In genomic region chr11:67630943-67631331, GRCh38 we compare ENCODE assay signal across 7 cellular contexts. TPM values are rescaled to one million over a fixed set of nuclear protein-coding genes. Genes with fewer than 3 reads are reported as not detected.
DNase-seq lines count a peak whose midpoint lies in the region; ATAC-seq, FAIRE-seq and TF ChIP-seq lines count a peak whose summit lies in the region.
"Had no signal": no experiment of that assay in that cellular context is flagged by ENCODE, and none has a peak within 500 bp of the region (broad histone marks: within the 10 kb centered on the region; RNA-seq: fewer than 3 reads in every experiment).

No MANE protein-coding gene starts in this region.

- peaks cover 8% of the 10 kb centered on the region for H3K4me1 ChIP-seq in astrocyte (ENCODE audit: insufficient read depth, low read length)

- no peaks in the 10 kb centered on the region for H3K79me2 ChIP-seq in astrocyte (ENCODE audit: insufficient read depth, low read length)

- H3K4me3 Mint-ChIP-seq in astrocyte (ENCODE audit: unreplicated experiment) (peak overlapping the region; percentile 88), naive B cell (peak overlapping the region; percentile 77 to 94 (median 88))

- peak overlapping the region; percentile 71 for H3K9ac ChIP-seq in astrocyte (ENCODE audit: low read length)

- ATAC-seq in naive B cell (ENCODE audit: low read depth in 2 of 2) (no peak), GM18907 (IDR thresholded peaks at IDR 0.05; ENCODE audit: unreplicated experiment) (no peak)

- no peaks in the 10 kb centered on the region for H3K36me3 ChIP-seq in astrocyte (ENCODE audit: insufficient read depth, low read length)

- H3K36me3 Mint-ChIP-seq in astrocyte (ENCODE audit: low read depth, unreplicated experiment) (peaks cover 3% of the 10 kb centered on the region), naive B cell (no peaks in the 10 kb centered on the region)

- no peak for DNase-seq in GM12864 (ENCODE audit: low read depth)
- no peak for DNase-seq in astrocyte (ENCODE audit: low read depth)
- DNase-seq in naive B cell: no peak
- DNase-seq in OCI-M2 (lab: John Stamatoyannopoulos, UW; ENCODE audit: unreplicated experiment): no peak
- no peak for DNase-seq in DMS 273 (lab: John Stamatoyannopoulos, UW; ENCODE audit: unreplicated experiment)

- FAIRE-seq in astrocyte (lab: Jason Lieb, UNC): no peak

- H3K4me1 Mint-ChIP-seq in astrocyte (ENCODE audit: low read depth, unreplicated experiment) (no peaks in the 10 kb centered on the region), naive B cell (peaks cover 22 to 35% (median 23%) of the 10 kb centered on the region in 3 donors)

- H3K27ac ChIP-seq in astrocyte (ENCODE audit: low read depth, low read length): no peak overlapping the region

- no peak for TF ChIP-seq CTCF in GM12864 (IDR thresholded peaks at IDR 0.05; ENCODE audit: low read depth, low read length, missing control alignments)
- no peak for TF ChIP-seq CTCF in astrocyte (IDR thresholded peaks at IDR 0.05; ENCODE audit: insufficient read depth, low read depth, low read length)

- peak overlapping the region; percentile 96 for H3K4me2 ChIP-seq in astrocyte (ENCODE audit: low read length)

- H3K27ac Mint-ChIP-seq in astrocyte (ENCODE audit: unreplicated experiment) (peak overlapping the region; percentile 89), naive B cell (peak overlapping the region in 5 of 6 donors; percentile 75 to 97 (median 95))

- H3K27me3 Mint-ChIP-seq in astrocyte (ENCODE audit: low read depth, unreplicated experiment) (peaks cover 8% of the 10 kb centered on the region), naive B cell (no peaks in the 10 kb centered on the region)

- H3K9me3 Mint-ChIP-seq in astrocyte (ENCODE audit: unreplicated experiment): no peaks in the 10 kb centered on the region
- H3K9me3 Mint-ChIP-seq in naive B cell: no peaks in the 10 kb centered on the region

- no peaks in the 10 kb centered on the region for H4K20me1 ChIP-seq in astrocyte (ENCODE audit: insufficient read depth, low read length)

- H3K4me3 ChIP-seq in GM12864 (ENCODE audit: low read depth, low read length) (peak overlapping the region; percentile 76), astrocyte (ENCODE audit: insufficient read depth, low read depth, low read length) (peak overlapping the region; percentile 71)

- H3K9me3 ChIP-seq in astrocyte (ENCODE audit: insufficient read depth, low read depth, low read length): no peaks in the 10 kb centered on the region

- no peaks in the 10 kb centered on the region for H3K27me3 ChIP-seq in astrocyte (ENCODE audit: insufficient read depth, low read length)

- H2AFZ ChIP-seq in astrocyte (ENCODE audit: low read depth, low read length): peak overlapping the region; percentile 98

RNA-seq across cellular contexts. Expression of gene NUDT8, which starts 1.2 kb away (rescaled TPM):
- 3.0 and 4.5 TPM in 2 replicates for total RNA-seq in astrocyte
- polyA plus RNA-seq in naive B cell (ENCODE audit: low read depth in 6 of 6): 10 to 100 TPM in 3 of 6 donors, 1 to 10 TPM in 3; 2.9 to 15.3 (median 10.0) TPM

RNA-seq across cellular contexts. Expression of gene TBX10, which starts 8.6 kb away (rescaled TPM):
- not detected in 2 replicates for total RNA-seq in astrocyte
- not detected for polyA plus RNA-seq in naive B cell (ENCODE audit: low read depth in 6 of 6)
- total RNA-seq: dermis blood vessel endothelial cell had no signal

RNA-seq across cellular contexts. Expression of gene ACY3, which starts 19.6 kb away (rescaled TPM):
- total RNA-seq in astrocyte: not detected in 2 replicates
- 1 to 10 TPM in 5 of 6 donors, under 1 TPM in 1; 0.80 to 6.6 (median 2.5) TPM for polyA plus RNA-seq in naive B cell (ENCODE audit: low read depth in 6 of 6)
- total RNA-seq: dermis blood vessel endothelial cell had no signal

RNA-seq across cellular contexts. Expression of gene NDUFV1, which starts 24.2 kb away (rescaled TPM):
- 117 and 118 TPM in 2 replicates for total RNA-seq in astrocyte
- 100 to 1,000 TPM; 110 to 165 (median 124) TPM for polyA plus RNA-seq in naive B cell (ENCODE audit: low read depth in 6 of 6)

RNA-seq across cellular contexts. Expression of gene ALDH3B2, which starts 43.5 kb away (rescaled TPM):
- total RNA-seq in astrocyte: not detected in 2 replicates
- 1 to 10 TPM in 2 of 6 donors, under 1 TPM in 1, not detected in 3; 0.30 to 2.4 (median 1.1) TPM for polyA plus RNA-seq in naive B cell (ENCODE audit: low read depth in 6 of 6)
- total RNA-seq: dermis blood vessel endothelial cell had no signal
